In the genomic region with DNA sequence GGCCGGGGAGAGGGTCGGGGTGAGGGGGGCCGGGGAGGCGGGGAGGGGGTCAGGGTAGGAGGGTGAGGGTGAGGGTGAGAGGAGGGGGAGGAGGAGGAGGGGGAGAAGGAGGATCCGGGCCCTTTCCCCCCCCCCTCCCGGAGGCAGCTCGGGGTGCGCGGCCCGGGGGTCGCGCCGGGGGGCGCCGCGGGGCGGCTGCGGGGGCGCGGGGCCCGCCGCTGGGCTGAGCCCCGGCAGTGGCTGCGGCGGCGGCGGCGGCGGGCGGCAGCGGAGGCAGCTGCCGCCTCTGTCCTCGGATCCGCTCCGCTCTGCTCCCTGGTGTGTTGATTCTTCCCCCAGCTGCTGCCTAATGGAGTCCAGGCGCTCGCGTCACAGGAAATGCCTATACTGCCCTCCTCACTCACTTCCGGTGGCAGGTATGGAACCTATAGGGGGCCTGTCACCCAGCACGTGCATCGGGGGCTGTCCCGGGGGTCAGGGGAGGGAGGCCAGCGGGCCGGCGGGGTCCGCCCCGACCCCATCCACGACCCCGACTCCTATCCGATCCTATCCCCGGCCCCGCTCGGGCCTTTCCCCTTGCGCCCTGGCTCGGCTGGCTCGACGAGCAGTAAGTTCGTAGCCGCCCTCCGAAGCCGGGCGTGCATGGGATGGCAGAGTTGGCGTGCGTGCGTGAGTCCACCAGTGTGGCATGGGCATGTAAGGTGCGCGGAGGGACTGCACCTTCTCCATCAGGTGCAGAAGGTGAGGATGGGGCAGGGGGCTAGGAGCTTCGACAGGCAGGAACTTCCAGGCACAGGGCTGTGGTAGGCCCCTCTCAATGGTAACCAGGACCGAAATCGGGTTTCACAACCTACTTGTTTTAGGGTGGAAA, we compare ENCODE assay signal across 1 cellular context.
TF ChIP-seq lines count a peak whose summit lies in the region.

Gene WDR26 (minus strand): TSS at position 351 of the 871 bp plus-strand sequence.

TF ChIP-seq in WTC11, 78 proteins besides CTCF, POLR2A, EP300 and RAD21 (continued from another document):
- TF ChIP-seq ZMAT4 (CRISPR knock-in tag; IDR thresholded peaks at IDR 0.05) (no peak), FOXJ3 (CRISPR knock-in tag; IDR thresholded peaks at IDR 0.05; ENCODE audit: borderline replicate concordance) (no peak), FOXP1 (CRISPR knock-in tag; IDR thresholded peaks at IDR 0.05; ENCODE audit: borderline replicate concordance) (peak; percentile 85), RELA (CRISPR knock-in tag; IDR thresholded peaks at IDR 0.05; ENCODE audit: borderline replicate concordance) (0 out of 2 replicates have a peak, but pooled peaks have one; percentile 29), USF2 (CRISPR knock-in tag; IDR thresholded peaks at IDR 0.05) (peak; percentile 75), NFE2L1 (CRISPR knock-in tag; IDR thresholded peaks at IDR 0.05) (peak; percentile 87), MYBL2 (CRISPR knock-in tag; IDR thresholded peaks at IDR 0.05) (peak; percentile 82), TEAD4 (CRISPR knock-in tag; IDR thresholded peaks at IDR 0.05) (no peak), CREM (CRISPR knock-in tag; IDR thresholded peaks at IDR 0.05) (peak; percentile 81; the same call in 1 of the 2 replicates), ETV6 (CRISPR knock-in tag; IDR thresholded peaks at IDR 0.05) (peak; percentile 72), ZNF281 (CRISPR knock-in tag; IDR thresholded peaks at IDR 0.05) (peak; percentile 65; the same call in 1 of the 2 replicates), SP1 (CRISPR knock-in tag; conservative IDR thresholded peaks at IDR 0.05) (peak; percentile 9), ZNF232 (CRISPR knock-in tag; IDR thresholded peaks at IDR 0.05) (0 out of 2 replicates have a peak, but pooled peaks have one; percentile 47), GABPB1 (CRISPR knock-in tag; IDR thresholded peaks at IDR 0.05) (peak; percentile 67)
- TF ChIP-seq, protein P1, sequence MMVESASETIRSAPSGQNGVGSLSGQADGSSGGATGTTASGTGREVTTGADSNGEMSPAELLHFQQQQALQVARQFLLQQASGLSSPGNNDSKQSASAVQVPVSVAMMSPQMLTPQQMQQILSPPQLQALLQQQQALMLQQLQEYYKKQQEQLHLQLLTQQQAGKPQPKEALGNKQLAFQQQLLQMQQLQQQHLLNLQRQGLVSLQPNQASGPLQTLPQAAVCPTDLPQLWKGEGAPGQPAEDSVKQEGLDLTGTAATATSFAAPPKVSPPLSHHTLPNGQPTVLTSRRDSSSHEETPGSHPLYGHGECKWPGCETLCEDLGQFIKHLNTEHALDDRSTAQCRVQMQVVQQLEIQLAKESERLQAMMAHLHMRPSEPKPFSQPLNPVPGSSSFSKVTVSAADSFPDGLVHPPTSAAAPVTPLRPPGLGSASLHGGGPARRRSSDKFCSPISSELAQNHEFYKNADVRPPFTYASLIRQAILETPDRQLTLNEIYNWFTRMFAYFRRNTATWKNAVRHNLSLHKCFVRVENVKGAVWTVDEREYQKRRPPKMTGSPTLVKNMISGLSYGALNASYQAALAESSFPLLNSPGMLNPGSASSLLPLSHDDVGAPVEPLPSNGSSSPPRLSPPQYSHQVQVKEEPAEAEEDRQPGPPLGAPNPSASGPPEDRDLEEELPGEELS (CRISPR knock-in tag; IDR thresholded peaks at IDR 0.05): peak; percentile 41; the same call in 1 of the 2 replicates
- TF ChIP-seq, protein P2, sequence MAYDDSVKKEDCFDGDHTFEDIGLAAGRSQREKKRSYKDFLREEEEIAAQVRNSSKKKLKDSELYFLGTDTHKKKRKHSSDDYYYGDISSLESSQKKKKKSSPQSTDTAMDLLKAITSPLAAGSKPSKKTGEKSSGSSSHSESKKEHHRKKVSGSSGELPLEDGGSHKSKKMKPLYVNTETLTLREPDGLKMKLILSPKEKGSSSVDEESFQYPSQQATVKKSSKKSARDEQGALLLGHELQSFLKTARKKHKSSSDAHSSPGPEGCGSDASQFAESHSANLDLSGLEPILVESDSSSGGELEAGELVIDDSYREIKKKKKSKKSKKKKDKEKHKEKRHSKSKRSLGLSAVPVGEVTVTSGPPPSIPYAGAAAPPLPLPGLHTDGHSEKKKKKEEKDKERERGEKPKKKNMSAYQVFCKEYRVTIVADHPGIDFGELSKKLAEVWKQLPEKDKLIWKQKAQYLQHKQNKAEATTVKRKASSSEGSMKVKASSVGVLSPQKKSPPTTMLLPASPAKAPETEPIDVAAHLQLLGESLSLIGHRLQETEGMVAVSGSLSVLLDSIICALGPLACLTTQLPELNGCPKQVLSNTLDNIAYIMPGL (CRISPR knock-in tag; IDR thresholded peaks at IDR 0.05): peak; percentile 61
- TF ChIP-seq, protein P3, sequence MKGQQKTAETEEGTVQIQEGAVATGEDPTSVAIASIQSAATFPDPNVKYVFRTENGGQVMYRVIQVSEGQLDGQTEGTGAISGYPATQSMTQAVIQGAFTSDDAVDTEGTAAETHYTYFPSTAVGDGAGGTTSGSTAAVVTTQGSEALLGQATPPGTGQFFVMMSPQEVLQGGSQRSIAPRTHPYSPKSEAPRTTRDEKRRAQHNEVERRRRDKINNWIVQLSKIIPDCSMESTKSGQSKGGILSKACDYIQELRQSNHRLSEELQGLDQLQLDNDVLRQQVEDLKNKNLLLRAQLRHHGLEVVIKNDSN (CRISPR knock-in tag; IDR thresholded peaks at IDR 0.05): peak; percentile 84
- TF ChIP-seq, protein P4, sequence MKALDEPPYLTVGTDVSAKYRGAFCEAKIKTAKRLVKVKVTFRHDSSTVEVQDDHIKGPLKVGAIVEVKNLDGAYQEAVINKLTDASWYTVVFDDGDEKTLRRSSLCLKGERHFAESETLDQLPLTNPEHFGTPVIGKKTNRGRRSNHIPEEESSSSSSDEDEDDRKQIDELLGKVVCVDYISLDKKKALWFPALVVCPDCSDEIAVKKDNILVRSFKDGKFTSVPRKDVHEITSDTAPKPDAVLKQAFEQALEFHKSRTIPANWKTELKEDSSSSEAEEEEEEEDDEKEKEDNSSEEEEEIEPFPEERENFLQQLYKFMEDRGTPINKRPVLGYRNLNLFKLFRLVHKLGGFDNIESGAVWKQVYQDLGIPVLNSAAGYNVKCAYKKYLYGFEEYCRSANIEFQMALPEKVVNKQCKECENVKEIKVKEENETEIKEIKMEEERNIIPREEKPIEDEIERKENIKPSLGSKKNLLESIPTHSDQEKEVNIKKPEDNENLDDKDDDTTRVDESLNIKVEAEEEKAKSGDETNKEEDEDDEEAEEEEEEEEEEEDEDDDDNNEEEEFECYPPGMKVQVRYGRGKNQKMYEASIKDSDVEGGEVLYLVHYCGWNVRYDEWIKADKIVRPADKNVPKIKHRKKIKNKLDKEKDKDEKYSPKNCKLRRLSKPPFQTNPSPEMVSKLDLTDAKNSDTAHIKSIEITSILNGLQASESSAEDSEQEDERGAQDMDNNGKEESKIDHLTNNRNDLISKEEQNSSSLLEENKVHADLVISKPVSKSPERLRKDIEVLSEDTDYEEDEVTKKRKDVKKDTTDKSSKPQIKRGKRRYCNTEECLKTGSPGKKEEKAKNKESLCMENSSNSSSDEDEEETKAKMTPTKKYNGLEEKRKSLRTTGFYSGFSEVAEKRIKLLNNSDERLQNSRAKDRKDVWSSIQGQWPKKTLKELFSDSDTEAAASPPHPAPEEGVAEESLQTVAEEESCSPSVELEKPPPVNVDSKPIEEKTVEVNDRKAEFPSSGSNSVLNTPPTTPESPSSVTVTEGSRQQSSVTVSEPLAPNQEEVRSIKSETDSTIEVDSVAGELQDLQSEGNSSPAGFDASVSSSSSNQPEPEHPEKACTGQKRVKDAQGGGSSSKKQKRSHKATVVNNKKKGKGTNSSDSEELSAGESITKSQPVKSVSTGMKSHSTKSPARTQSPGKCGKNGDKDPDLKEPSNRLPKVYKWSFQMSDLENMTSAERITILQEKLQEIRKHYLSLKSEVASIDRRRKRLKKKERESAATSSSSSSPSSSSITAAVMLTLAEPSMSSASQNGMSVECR (CRISPR knock-in tag; IDR thresholded peaks at IDR 0.05; ENCODE audit: borderline replicate concordance): peak; percentile 90; the same call in 1 of the 2 replicates
- TF ChIP-seq, protein P5, sequence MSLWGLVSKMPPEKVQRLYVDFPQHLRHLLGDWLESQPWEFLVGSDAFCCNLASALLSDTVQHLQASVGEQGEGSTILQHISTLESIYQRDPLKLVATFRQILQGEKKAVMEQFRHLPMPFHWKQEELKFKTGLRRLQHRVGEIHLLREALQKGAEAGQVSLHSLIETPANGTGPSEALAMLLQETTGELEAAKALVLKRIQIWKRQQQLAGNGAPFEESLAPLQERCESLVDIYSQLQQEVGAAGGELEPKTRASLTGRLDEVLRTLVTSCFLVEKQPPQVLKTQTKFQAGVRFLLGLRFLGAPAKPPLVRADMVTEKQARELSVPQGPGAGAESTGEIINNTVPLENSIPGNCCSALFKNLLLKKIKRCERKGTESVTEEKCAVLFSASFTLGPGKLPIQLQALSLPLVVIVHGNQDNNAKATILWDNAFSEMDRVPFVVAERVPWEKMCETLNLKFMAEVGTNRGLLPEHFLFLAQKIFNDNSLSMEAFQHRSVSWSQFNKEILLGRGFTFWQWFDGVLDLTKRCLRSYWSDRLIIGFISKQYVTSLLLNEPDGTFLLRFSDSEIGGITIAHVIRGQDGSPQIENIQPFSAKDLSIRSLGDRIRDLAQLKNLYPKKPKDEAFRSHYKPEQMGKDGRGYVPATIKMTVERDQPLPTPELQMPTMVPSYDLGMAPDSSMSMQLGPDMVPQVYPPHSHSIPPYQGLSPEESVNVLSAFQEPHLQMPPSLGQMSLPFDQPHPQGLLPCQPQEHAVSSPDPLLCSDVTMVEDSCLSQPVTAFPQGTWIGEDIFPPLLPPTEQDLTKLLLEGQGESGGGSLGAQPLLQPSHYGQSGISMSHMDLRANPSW (CRISPR knock-in tag; conservative IDR thresholded peaks at IDR 0.05; ENCODE audit: low read depth): no peak
- TF ChIP-seq, protein P6, sequence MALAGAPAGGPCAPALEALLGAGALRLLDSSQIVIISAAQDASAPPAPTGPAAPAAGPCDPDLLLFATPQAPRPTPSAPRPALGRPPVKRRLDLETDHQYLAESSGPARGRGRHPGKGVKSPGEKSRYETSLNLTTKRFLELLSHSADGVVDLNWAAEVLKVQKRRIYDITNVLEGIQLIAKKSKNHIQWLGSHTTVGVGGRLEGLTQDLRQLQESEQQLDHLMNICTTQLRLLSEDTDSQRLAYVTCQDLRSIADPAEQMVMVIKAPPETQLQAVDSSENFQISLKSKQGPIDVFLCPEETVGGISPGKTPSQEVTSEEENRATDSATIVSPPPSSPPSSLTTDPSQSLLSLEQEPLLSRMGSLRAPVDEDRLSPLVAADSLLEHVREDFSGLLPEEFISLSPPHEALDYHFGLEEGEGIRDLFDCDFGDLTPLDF (CRISPR knock-in tag; IDR thresholded peaks at IDR 0.05): 0 out of 2 replicates have a peak, but pooled peaks have one; percentile 24
- TF ChIP-seq, protein P7, sequence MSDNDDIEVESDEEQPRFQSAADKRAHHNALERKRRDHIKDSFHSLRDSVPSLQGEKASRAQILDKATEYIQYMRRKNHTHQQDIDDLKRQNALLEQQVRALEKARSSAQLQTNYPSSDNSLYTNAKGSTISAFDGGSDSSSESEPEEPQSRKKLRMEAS (CRISPR knock-in tag; IDR thresholded peaks at IDR 0.05): peak; percentile 94
